1 cellular context compared by ENCODE assay signal in genomic region chr3:152646004-152646403, GRCh38.
TF ChIP-seq lines count a peak whose summit lies in the region.

No MANE protein-coding gene starts in this region.

TF ChIP-seq in HepG2, 621 proteins besides CTCF, POLR2A, EP300 and RAD21 (continued from another document):
- TF ChIP-seq POGK (CRISPR knock-in tag; conservative IDR thresholded peaks at IDR 0.05) (no peak), RFXANK (CRISPR knock-in tag; IDR thresholded peaks at IDR 0.05) (no peak)
